25 cellular contexts compared by ENCODE assay signal in genomic region chr22:22916952-22917290, GRCh38. TPM values are rescaled to one million over a fixed set of nuclear protein-coding genes. Genes with fewer than 3 reads are reported as not detected.
"Had no signal": no experiment of that assay in that cellular context is flagged by ENCODE, and none has a peak within 500 bp of the region (broad histone marks: within the 10 kb centered on the region; RNA-seq: fewer than 3 reads in every experiment).

No MANE protein-coding gene starts in this region.

- H3K9me3 Mint-ChIP-seq: T-cell had no signal

- H3K9me3 ChIP-seq: SK-N-SH had no signal

- H3K27ac Mint-ChIP-seq: T-cell had no signal

- H3K4me2 ChIP-seq: KMS-11, SK-N-SH had no signal

- H3K9ac ChIP-seq: KMS-11, SK-N-SH had no signal

- ATAC-seq: Panc1, PC-3, T-cell had no signal

- H3K4me3 Mint-ChIP-seq: T-cell had no signal

- H3K36me3 Mint-ChIP-seq: T-cell had no signal

- H3K4me1 Mint-ChIP-seq: T-cell had no signal

- DNase-seq: IMR-90, Kasumi-1, MM.1S, NCI-H1092 treated with DMSO at 0.1 percent for 48 hours, NCI-H1436, NCI-H187, NCI-H2029, NCI-H2081 treated with DMSO at 0.1 percent for 48 hours, NCI-H2171, NCI-H226, NCI-H446, NCI-H510A, NCI-H524 treated with DMSO at 0.1 percent for 48 hours, NCI-H774, PC-3, SHP77, SK-N-SH, SW 1271, T-cell had no signal

- H3K27ac ChIP-seq: KMS-11, RWPE1 had no signal

RNA-seq across cellular contexts. Expression of gene IGLL5, which starts 29.3 kb away (rescaled TPM):
- total RNA-seq: HT-29, IMR-90, M059J, PC-3, SK-MEL-5 had no signal
- polyA plus RNA-seq: IMR-90, SK-N-SH had no signal
